12 cellular contexts compared by ENCODE assay signal in the genomic region with DNA sequence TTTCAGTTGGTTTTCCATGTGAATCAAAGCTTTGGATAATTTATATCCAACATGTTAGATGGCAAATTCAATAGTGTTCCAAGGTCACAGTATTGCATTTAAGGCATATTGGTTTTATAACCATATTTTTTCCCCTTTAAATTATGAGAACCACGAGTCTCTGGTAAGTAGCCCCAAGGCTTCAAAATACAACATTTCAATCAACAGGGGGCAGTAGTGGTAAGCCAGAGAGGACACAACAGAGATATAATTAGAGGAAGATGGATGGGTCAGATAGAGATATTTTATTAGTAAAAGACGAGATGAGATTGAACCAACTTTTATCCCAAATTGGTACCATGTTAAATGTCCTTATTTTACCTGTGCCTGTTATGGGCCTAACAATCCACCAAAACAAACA. TPM values are rescaled to one million over a fixed set of nuclear protein-coding genes. Genes with fewer than 3 reads are reported as not detected.
A peak's percentile ranks its signal among the peaks of the same experiment; 100 is the strongest.
DNase-seq lines count a peak whose midpoint lies in the region; ATAC-seq, FAIRE-seq and TF ChIP-seq lines count a peak whose summit lies in the region.
"Had no signal": no experiment of that assay in that cellular context is flagged by ENCODE, and none has a peak within 500 bp of the region (broad histone marks: within the 10 kb centered on the region; RNA-seq: fewer than 3 reads in every experiment).

No MANE protein-coding gene starts in this region.

- H3K27ac ChIP-seq in heart right ventricle, result no peak overlapping the region
- H3K27ac ChIP-seq: BLaER1 treated with 17β-estradiol and CSF1 and Interleukin-3, amounts not matched to agents 10 nM and 100 nM; hepatocyte had no signal

- H3K4me3 ChIP-seq in heart right ventricle, result no peak overlapping the region
- H3K4me3 ChIP-seq: BLaER1 treated with 17β-estradiol and CSF1 and Interleukin-3, amounts not matched to agents 10 nM and 100 nM; hepatocyte had no signal

- no peaks in the 10 kb centered on the region for H3K4me1 ChIP-seq in heart right ventricle
- H3K4me1 ChIP-seq: BLaER1 treated with 17β-estradiol and CSF1 and Interleukin-3, amounts not matched to agents 10 nM and 100 nM had no signal

- H3K36me3 ChIP-seq in heart right ventricle, result peaks cover 0 to 12% (median 0%) of the 10 kb centered on the region in 9 donors
- H3K36me3 ChIP-seq: BLaER1 treated with 17β-estradiol and CSF1 and Interleukin-3, amounts not matched to agents 10 nM and 100 nM had no signal

- DNase-seq in heart right ventricle (no peak), left cardiac atrium (no peak), OCI-M1 (lab: John Stamatoyannopoulos, UW) (peak; percentile 20), germinal center (ENCODE audit: low spot score) (peak; percentile 43), NCI-H2081 (lab: John Stamatoyannopoulos, UW) (no peak), NCI-H1048 (lab: John Stamatoyannopoulos, UW) (no peak), HTR-8/SVneo (ENCODE audit: insufficient read length, low spot score) (no peak)
- DNase-seq: stimulated activated CD4-positive, alpha-beta T cell treated with anti-CD3 and anti-CD28 coated beads, Interleukin-15, amount 100 ng/mL, for 24 hours had no signal

- ATAC-seq in heart right ventricle, result no peak
- ATAC-seq in left cardiac atrium, result no peak
- no peak for ATAC-seq in HG03520 (IDR thresholded peaks at IDR 0.05; ENCODE audit: unreplicated experiment)

- no peaks in the 10 kb centered on the region for H3K9me3 ChIP-seq in heart right ventricle

- WGBS in heart right ventricle, 2 donors, result 77 to 88% methylated on average over 2 of the region's 2 CpGs

- TF ChIP-seq CTCF in heart right ventricle (IDR thresholded peaks at IDR 0.05), result peak in 7 of 9 donors; percentile 17 to 43 (median 37)

- no peak for FAIRE-seq in HTR-8/SVneo (lab: Jason Lieb, UNC)

- H3K27me3 ChIP-seq in heart right ventricle, result no peaks in the 10 kb centered on the region
- H3K27me3 ChIP-seq: BLaER1 treated with 17β-estradiol and CSF1 and Interleukin-3, amounts not matched to agents 10 nM and 100 nM; hepatocyte had no signal

- intact Hi-C loops in heart right ventricle (cut with DNase I) (no loop called here), left cardiac atrium (cut with DNase I) (no loop called here)

RNA-seq across cellular contexts. Expression of gene KL, which starts 53.1 kb away (rescaled TPM):
- total RNA-seq in heart right ventricle, result 1 to 10 TPM in 9 of 10 donors, under 1 TPM in 1; 0.89 to 2.7 (median 1.5) TPM
- polyA plus RNA-seq in heart right ventricle, result under 1 TPM; 0.80 to 0.97 TPM
- 1 to 10 TPM; 2.3 to 3.3 TPM for total RNA-seq in left cardiac atrium
- total RNA-seq: myocyte had no signal

Comparison
In these comparisons a context has a peak if more than half of its experiments do, and no peak if none do; other contexts are left out.
1. DNase-seq: peak in OCI-M1 (single experiment) and germinal center (single experiment); none in heart right ventricle (0 of 2), left cardiac atrium (single experiment), NCI-H2081 (0 of 2), NCI-H1048 (single experiment) and HTR-8/SVneo (single experiment).